ENCODE assay signal across 23 cellular contexts in genomic region chr21:32604484-32604883, GRCh38. TPM values are rescaled to one million over a fixed set of nuclear protein-coding genes. Genes with fewer than 3 reads are reported as not detected.
DNase-seq lines count a peak whose midpoint lies in the region; ATAC-seq and TF ChIP-seq lines count a peak whose summit lies in the region.
"Had no signal": no experiment of that assay in that cellular context is flagged by ENCODE, and none has a peak within 500 bp of the region (broad histone marks: within the 10 kb centered on the region; RNA-seq: fewer than 3 reads in every experiment).

No MANE protein-coding gene starts in this region.

- H3K27ac Mint-ChIP-seq in glutamatergic neuron (ENCODE audit: unreplicated experiment) (peak overlapping the region; percentile 96), natural killer cell (no peak overlapping the region)
- H3K27ac Mint-ChIP-seq: activated naive CD4-positive, alpha-beta T cell treated with anti-CD3 and anti-CD28 coated beads, Interleukin-2, amount 10 ng/mL, durations not matched to agents 7 days and 5 days; CD4-positive, alpha-beta T cell had no signal

- intact Hi-C loops in natural killer cell (cut with micrococcal nuclease), result no loop called here

- H3K36me3 Mint-ChIP-seq in glutamatergic neuron (ENCODE audit: unreplicated experiment), result peaks cover 5% of the 10 kb centered on the region
- H3K36me3 Mint-ChIP-seq in natural killer cell, result peaks cover 23% of the 10 kb centered on the region

- TF ChIP-seq CTCF in glutamatergic neuron (IDR thresholded peaks at IDR 0.05; ENCODE audit: partially characterized antibody, unreplicated experiment) (no peak), natural killer cell (IDR thresholded peaks at IDR 0.05) (no peak)

- H3K4me3 Mint-ChIP-seq in glutamatergic neuron (ENCODE audit: unreplicated experiment) (peak overlapping the region; percentile 90), natural killer cell (no peak overlapping the region)
- H3K4me3 Mint-ChIP-seq: activated naive CD4-positive, alpha-beta T cell treated with anti-CD3 and anti-CD28 coated beads, Interleukin-2, amount 10 ng/mL, durations not matched to agents 7 days and 5 days; CD4-positive, alpha-beta T cell had no signal

- H3K4me1 Mint-ChIP-seq in glutamatergic neuron (ENCODE audit: low read depth, unreplicated experiment) (peaks cover 31% of the 10 kb centered on the region), natural killer cell (peaks cover 0 to 10% of the 10 kb centered on the region in 2 donors)

- H3K27me3 Mint-ChIP-seq in glutamatergic neuron (ENCODE audit: unreplicated experiment) (peaks cover 17% of the 10 kb centered on the region), natural killer cell (ENCODE audit: low read depth in 2 of 2) (no peaks in the 10 kb centered on the region)
- H3K27me3 Mint-ChIP-seq: activated naive CD4-positive, alpha-beta T cell treated with anti-CD3 and anti-CD28 coated beads, Interleukin-2, amount 10 ng/mL, durations not matched to agents 7 days and 5 days; CD4-positive, alpha-beta T cell had no signal

- H3K9me3 Mint-ChIP-seq in glutamatergic neuron (ENCODE audit: unreplicated experiment) (peaks cover 13% of the 10 kb centered on the region), natural killer cell (no peaks in the 10 kb centered on the region)
- H3K9me3 Mint-ChIP-seq: activated naive CD4-positive, alpha-beta T cell treated with anti-CD3 and anti-CD28 coated beads, Interleukin-2, amount 10 ng/mL, durations not matched to agents 7 days and 5 days; CD4-positive, alpha-beta T cell had no signal

- DNase-seq in DMS 273 (lab: John Stamatoyannopoulos, UW; ENCODE audit: unreplicated experiment) (peak; percentile 87), NCI-H1417 (lab: John Stamatoyannopoulos, UW) (peak in 2 of 3 experiments; percentile 94 to 98), NCI-H69 (lab: John Stamatoyannopoulos, UW) (peak; percentile 98), glutamatergic neuron (peak; percentile 80), NCI-H82 (lab: John Stamatoyannopoulos, UW) (no peak), natural killer cell (no peak), ureter (ENCODE audit: low spot score) (no peak)
- DNase-seq: activated CD4-positive, alpha-beta T cell treated with anti-CD3 and anti-CD28 coated beads for 48 hours; activated naive CD4-positive, alpha-beta T cell treated with anti-CD3 and anti-CD28 coated beads, Interleukin-2, amount 10 ng/mL, durations not matched to agents 7 days and 5 days; brain microvascular endothelial cell; CD4-positive, alpha-beta T cell; esophagus squamous epithelium; heart right ventricle; left colon; NCI-H2029; stimulated activated CD4-positive, alpha-beta T cell treated with anti-CD3 and anti-CD28 coated beads, Interleukin-1b, Interleukin-23, amount 100 ng/mL, for 48 hours; T1000; uterus had no signal

- ATAC-seq in natural killer cell (no peak), GM18873 (IDR thresholded peaks at IDR 0.05; ENCODE audit: low FRiP score, unreplicated experiment) (no peak)
- ATAC-seq: heart right ventricle, left colon, sciatic nerve had no signal

RNA-seq across cellular contexts. Expression of gene CFAP298, which starts 7.7 kb away (rescaled TPM):
- total RNA-seq in glutamatergic neuron (ENCODE audit: unreplicated experiment) (124 TPM), natural killer cell (10 to 100 TPM; 16.1 to 23.7 (median 16.8) TPM), ureter (39.6 TPM)

RNA-seq across cellular contexts. Expression of gene TCP10L, which starts 19.2 kb away (rescaled TPM):
- 31.0 TPM for total RNA-seq in glutamatergic neuron (ENCODE audit: unreplicated experiment)
- 1 to 10 TPM in 1 of 3 donors, under 1 TPM in 2; 0.47 to 1.3 (median 0.93) TPM for total RNA-seq in natural killer cell
- 0.18 TPM for total RNA-seq in ureter
- total RNA-seq: H4, left colon, mononuclear cell, SJSA1 had no signal

Comparison
In these comparisons a context has a peak if more than half of its experiments do, and no peak if none do; other contexts are left out.
1. DNase-seq: peak in DMS 273 (single experiment), NCI-H1417 (2 of 3), NCI-H69 (single experiment) and glutamatergic neuron (single experiment); none in NCI-H82 (single experiment), natural killer cell (single experiment) and ureter (single experiment).
2. RNA of gene TCP10L, which starts 19.2 kb away (total RNA-seq): 31.0 TPM in glutamatergic neuron (single experiment); 0.47 to 1.3 TPM in natural killer cell and 0.18 TPM in ureter (single experiment); every median in the first group is over 10 times any median in the second.